ENCODE assay signal across 17 cellular contexts in the genomic region with DNA sequence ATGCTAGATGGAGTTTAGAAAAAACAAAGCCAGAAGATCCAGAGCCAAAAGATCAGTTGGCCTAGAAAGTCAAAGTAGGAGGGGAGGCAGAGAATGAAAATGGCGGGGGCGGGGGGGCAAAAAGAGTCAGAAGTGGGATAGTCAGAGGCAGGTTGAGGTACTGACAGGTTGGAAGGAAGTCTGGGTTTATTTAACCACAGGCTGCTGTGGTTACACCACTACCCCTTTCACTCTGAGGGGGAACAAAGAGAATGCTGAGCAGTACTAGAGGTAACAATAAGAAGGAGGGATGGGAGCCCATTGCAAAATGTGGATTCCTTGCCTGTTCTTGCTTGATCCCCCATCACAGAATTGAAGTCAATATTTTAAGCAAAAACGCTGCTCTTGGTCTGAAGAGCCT.
A peak's percentile ranks its signal among the peaks of the same experiment; 100 is the strongest.
DNase-seq lines count a peak whose midpoint lies in the region; ATAC-seq and TF ChIP-seq lines count a peak whose summit lies in the region.
"Had no signal": no experiment of that assay in that cellular context is flagged by ENCODE, and none has a peak within 500 bp of the region (broad histone marks: within the 10 kb centered on the region; RNA-seq: fewer than 3 reads in every experiment).

No MANE protein-coding gene starts in this region.

- H3K4me3 ChIP-seq in KMS-11 (IDR thresholded peaks at IDR 0.05; ENCODE audit: insufficient read depth, low read depth, low read length), result no peak overlapping the region
- H3K4me3 ChIP-seq in effector memory CD4-positive, alpha-beta T cell (ENCODE audit: insufficient read depth, low read depth, low read length, poor library complexity, severe bottlenecking), result no peak overlapping the region
- H3K4me3 ChIP-seq: HAP-1, thoracic aorta had no signal

- no peaks in the 10 kb centered on the region for H3K36me3 Mint-ChIP-seq in activated naive CD4-positive, alpha-beta T cell treated with anti-CD3 and anti-CD28 coated beads, Interleukin-2, amount 50 U/mL, for 72 hours
- no peaks in the 10 kb centered on the region for H3K36me3 Mint-ChIP-seq in activated naive CD4-positive, alpha-beta T cell treated with anti-CD3 and anti-CD28 coated beads, Interleukin-2, amount 10 ng/mL, durations not matched to agents 7 days and 5 days
- H3K36me3 Mint-ChIP-seq: naive B cell had no signal

- no peak overlapping the region for H3K27ac Mint-ChIP-seq in activated naive CD4-positive, alpha-beta T cell treated with anti-CD3 and anti-CD28 coated beads, Interleukin-2, amount 50 U/mL, for 72 hours
- H3K27ac Mint-ChIP-seq in activated naive CD4-positive, alpha-beta T cell treated with anti-CD3 and anti-CD28 coated beads, Interleukin-2, amount 10 ng/mL, durations not matched to agents 7 days and 5 days, result no peak overlapping the region
- H3K27ac Mint-ChIP-seq in stimulated activated naive CD8-positive, alpha-beta T cell treated with anti-CD3 and anti-CD28 coated beads, Interleukin-15, amount 100 ng/mL, for 72 hours, result peak overlapping the region in 1 of 2 donors; percentile 44

- ATAC-seq in activated naive CD4-positive, alpha-beta T cell treated with anti-CD3 and anti-CD28 coated beads, Interleukin-2, amount 50 U/mL, for 72 hours, result peak; percentile 44 to 74
- ATAC-seq in HG02885 (IDR thresholded peaks at IDR 0.05; ENCODE audit: poor library complexity, unreplicated experiment) (peak; percentile 77), GM21825 (IDR thresholded peaks at IDR 0.05; ENCODE audit: unreplicated experiment) (no peak), Right ventricle myocardium inferior (no peak)
- peak; percentile 96 for ATAC-seq in stimulated activated naive CD8-positive, alpha-beta T cell treated with anti-CD3 and anti-CD28 coated beads, Interleukin-15, amount 100 ng/mL, for 72 hours

- no peak overlapping the region for H3K4me3 Mint-ChIP-seq in activated naive CD4-positive, alpha-beta T cell treated with anti-CD3 and anti-CD28 coated beads, Interleukin-2, amount 10 ng/mL, durations not matched to agents 7 days and 5 days
- no peak overlapping the region for H3K4me3 Mint-ChIP-seq in stimulated activated naive CD8-positive, alpha-beta T cell treated with anti-CD3 and anti-CD28 coated beads, Interleukin-15, amount 100 ng/mL, for 72 hours
- H3K4me3 Mint-ChIP-seq: naive B cell had no signal

- no peak overlapping the region for H2AFZ ChIP-seq in KMS-11 (ENCODE audit: low read depth)

- CTCF ChIA-PET in activated naive CD4-positive, alpha-beta T cell treated with anti-CD3 and anti-CD28 coated beads, Interleukin-2, amount 10 ng/mL, durations not matched to agents 7 days and 5 days (lab: Charles Lee), result no interaction called here

- no peaks in the 10 kb centered on the region for H3K9me3 Mint-ChIP-seq in activated naive CD4-positive, alpha-beta T cell treated with anti-CD3 and anti-CD28 coated beads, Interleukin-2, amount 50 U/mL, for 72 hours
- no peaks in the 10 kb centered on the region for H3K9me3 Mint-ChIP-seq in activated naive CD4-positive, alpha-beta T cell treated with anti-CD3 and anti-CD28 coated beads, Interleukin-2, amount 10 ng/mL, durations not matched to agents 7 days and 5 days
- no peaks in the 10 kb centered on the region for H3K9me3 Mint-ChIP-seq in stimulated activated naive CD8-positive, alpha-beta T cell treated with anti-CD3 and anti-CD28 coated beads, Interleukin-15, amount 100 ng/mL, for 72 hours

- H3K4me1 ChIP-seq in KMS-11 (ENCODE audit: low read depth, poor library complexity, severe bottlenecking), result peaks cover 15% of the 10 kb centered on the region
- H3K4me1 ChIP-seq in effector memory CD4-positive, alpha-beta T cell (ENCODE audit: control insufficient read depth, insufficient read depth, low read length, poor library complexity, severe bottlenecking), result no peaks in the 10 kb centered on the region
- H3K4me1 ChIP-seq: HAP-1 had no signal

- H3K4me2 ChIP-seq in KMS-11, result peak overlapping the region; percentile 14; the same call in 1 of the 2 replicates

- intact Hi-C loops in Right ventricle myocardium inferior (cut with DNase I), result no loop called here

- no peak for DNase-seq in activated naive CD4-positive, alpha-beta T cell treated with anti-CD3 and anti-CD28 coated beads, Interleukin-2, amount 50 U/mL, for 72 hours (ENCODE audit: low spot score in 2 of 2)
- DNase-seq in activated naive CD4-positive, alpha-beta T cell treated with anti-CD3 and anti-CD28 coated beads, Interleukin-2, amount 10 ng/mL, durations not matched to agents 7 days and 5 days, result no peak
- peak; percentile 14 to 44 for DNase-seq in stimulated activated naive CD8-positive, alpha-beta T cell treated with anti-CD3 and anti-CD28 coated beads, Interleukin-15, amount 100 ng/mL, for 72 hours
- no peak for DNase-seq in effector memory CD4-positive, alpha-beta T cell
- no peak for DNase-seq in Right ventricle myocardium inferior (ENCODE audit: missing footprints)
- DNase-seq: activated effector memory CD4-positive, alpha-beta T cell treated with Interleukin-2 at 50 U/mL for 16 hours; Kasumi-1; naive B cell; NCI-H2081; SIG-M5; stimulated activated CD4-positive, alpha-beta T cell treated with anti-CD3 and anti-CD28 coated beads, Interleukin-15, amount 100 ng/mL, for 24 hours; T1000 had no signal

- no peaks in the 10 kb centered on the region for H3K79me2 ChIP-seq in KMS-11 (ENCODE audit: insufficient read depth, low read depth)

- H3K27ac ChIP-seq in KMS-11, result no peak overlapping the region
- H3K27ac ChIP-seq in effector memory CD4-positive, alpha-beta T cell (ENCODE audit: insufficient read depth, low read length, poor library complexity, severe bottlenecking), result no peak overlapping the region
- H3K27ac ChIP-seq: thoracic aorta had no signal

- H4K20me1 ChIP-seq in KMS-11 (ENCODE audit: insufficient read depth), result no peaks in the 10 kb centered on the region

- H3K4me1 Mint-ChIP-seq in activated naive CD4-positive, alpha-beta T cell treated with anti-CD3 and anti-CD28 coated beads, Interleukin-2, amount 10 ng/mL, durations not matched to agents 7 days and 5 days, result peaks cover 5% of the 10 kb centered on the region
- H3K4me1 Mint-ChIP-seq in stimulated activated naive CD8-positive, alpha-beta T cell treated with anti-CD3 and anti-CD28 coated beads, Interleukin-15, amount 100 ng/mL, for 72 hours, result peaks cover 18% of the 10 kb centered on the region
- H3K4me1 Mint-ChIP-seq: naive B cell had no signal

- H3K9me3 ChIP-seq in effector memory CD4-positive, alpha-beta T cell (ENCODE audit: control insufficient read depth, low read length), result no peaks in the 10 kb centered on the region
- H3K9me3 ChIP-seq: HAP-1, thoracic aorta had no signal

- H3K27me3 Mint-ChIP-seq in activated naive CD4-positive, alpha-beta T cell treated with anti-CD3 and anti-CD28 coated beads, Interleukin-2, amount 10 ng/mL, durations not matched to agents 7 days and 5 days, result peaks cover 14% of the 10 kb centered on the region
- H3K27me3 Mint-ChIP-seq in stimulated activated naive CD8-positive, alpha-beta T cell treated with anti-CD3 and anti-CD28 coated beads, Interleukin-15, amount 100 ng/mL, for 72 hours, result peaks cover 32% of the 10 kb centered on the region

- H3K36me3 ChIP-seq in KMS-11 (ENCODE audit: insufficient read depth), result no peaks in the 10 kb centered on the region
- H3K36me3 ChIP-seq in effector memory CD4-positive, alpha-beta T cell (ENCODE audit: control insufficient read depth, insufficient read depth, low read length), result no peaks in the 10 kb centered on the region
- H3K36me3 ChIP-seq: HAP-1, thoracic aorta had no signal

- H3K27me3 ChIP-seq in KMS-11 (ENCODE audit: insufficient read depth, low read depth), result no peaks in the 10 kb centered on the region
- no peaks in the 10 kb centered on the region for H3K27me3 ChIP-seq in effector memory CD4-positive, alpha-beta T cell (replicated peaks; ENCODE audit: control insufficient read depth, insufficient read depth, low read length, poor library complexity, severe bottlenecking)

- no peak overlapping the region for H3K9ac ChIP-seq in KMS-11

- no peak for TF ChIP-seq CTCF in KMS-11 (conservative IDR thresholded peaks at IDR 0.05; ENCODE audit: low read depth, low read length)

Comparison
In these comparisons a context has a peak if more than half of its experiments do, and no peak if none do; other contexts are left out.
1. ATAC-seq: peak in activated naive CD4-positive, alpha-beta T cell treated with anti-CD3 and anti-CD28 coated beads, Interleukin-2, amount 50 U/mL, for 72 hours (2 of 2), HG02885 (single experiment) and stimulated activated naive CD8-positive, alpha-beta T cell treated with anti-CD3 and anti-CD28 coated beads, Interleukin-15, amount 100 ng/mL, for 72 hours (single experiment); none in GM21825 (single experiment) and Right ventricle myocardium inferior (single experiment).
2. DNase-seq: peak in stimulated activated naive CD8-positive, alpha-beta T cell treated with anti-CD3 and anti-CD28 coated beads, Interleukin-15, amount 100 ng/mL, for 72 hours (2 of 2); none in activated naive CD4-positive, alpha-beta T cell treated with anti-CD3 and anti-CD28 coated beads, Interleukin-2, amount 50 U/mL, for 72 hours (0 of 2), activated naive CD4-positive, alpha-beta T cell treated with anti-CD3 and anti-CD28 coated beads, Interleukin-2, amount 10 ng/mL, durations not matched to agents 7 days and 5 days (single experiment), effector memory CD4-positive, alpha-beta T cell (0 of 3) and Right ventricle myocardium inferior (single experiment).